In genomic region chr22:42116848-42117424, GRCh38 we compare ENCODE assay signal across 17 cellular contexts. TPM values are rescaled to one million over a fixed set of nuclear protein-coding genes. Genes with fewer than 3 reads are reported as not detected.
DNase-seq lines count a peak whose midpoint lies in the region; ATAC-seq, FAIRE-seq and TF ChIP-seq lines count a peak whose summit lies in the region.
"Had no signal": no experiment of that assay in that cellular context is flagged by ENCODE, and none has a peak within 500 bp of the region (broad histone marks: within the 10 kb centered on the region; RNA-seq: fewer than 3 reads in every experiment).

No MANE protein-coding gene starts in this region.

- TF ChIP-seq CTCF in heart right ventricle (IDR thresholded peaks at IDR 0.05): no peak
- TF ChIP-seq CTCF in WERI-Rb-1 (IDR thresholded peaks at IDR 0.05; ENCODE audit: low read depth, low read length): peak; percentile 64
- no peak for TF ChIP-seq CTCF in keratinocyte (optimal IDR thresholded peaks at IDR 0.05 in 1 of 3, IDR thresholded peaks at IDR 0.05 in 1 of 3, conservative IDR thresholded peaks at IDR 0.05 in 1 of 3; ENCODE audit: extremely low read depth in 1 of 3, insufficient read depth in 2 of 3, low read length in 3 of 3)
- no peak for TF ChIP-seq CTCF in upper lobe of right lung (IDR thresholded peaks at IDR 0.05)

- H3K27me3 ChIP-seq in right cardiac atrium (ENCODE audit: control insufficient read depth, insufficient read depth) (no peaks in the 10 kb centered on the region), heart right ventricle (no peaks in the 10 kb centered on the region), WERI-Rb-1 (ENCODE audit: insufficient read depth, low read depth, severe bottlenecking) (no peaks in the 10 kb centered on the region), keratinocyte (ENCODE audit: control insufficient read depth, extremely low read depth, insufficient read depth, low read length) (no peaks in the 10 kb centered on the region), upper lobe of right lung (no peaks in the 10 kb centered on the region)
- H3K27me3 ChIP-seq: BLaER1, sigmoid colon had no signal

- no peaks in the 10 kb centered on the region for H3K4me1 ChIP-seq in right cardiac atrium (ENCODE audit: control insufficient read depth, insufficient read depth, low read length)
- peaks cover 0 to 12% (median 0%) of the 10 kb centered on the region in 9 donors for H3K4me1 ChIP-seq in heart right ventricle
- no peaks in the 10 kb centered on the region for H3K4me1 ChIP-seq in keratinocyte (ENCODE audit: control insufficient read depth, extremely low read depth, insufficient read depth, low read length)
- H3K4me1 ChIP-seq in upper lobe of right lung: peaks cover 14% of the 10 kb centered on the region
- H3K4me1 ChIP-seq: sigmoid colon had no signal

- peak; percentile 46 for FAIRE-seq in keratinocyte (lab: Jason Lieb, UNC)
- FAIRE-seq: islet of Langerhans had no signal

- intact Hi-C loops in right cardiac atrium (cut with DNase I): no loop called here
- intact Hi-C loops in heart right ventricle (cut with DNase I): loop anchor here in 2 of 10 donors (5.0 to 10.0 kb wide), 2 partner anchors 150 to 152 kb away; partner anchors contain the start of gene SEPTIN3 (in 2 of the 2)
- intact Hi-C loops in upper lobe of right lung (cut with DNase I): no loop called here

- H3K27ac ChIP-seq in right cardiac atrium (ENCODE audit: low read length) (no peak overlapping the region), heart right ventricle (no peak overlapping the region), WERI-Rb-1 (no peak overlapping the region), keratinocyte (ENCODE audit: control insufficient read depth, insufficient read depth, low read length) (no peak overlapping the region), upper lobe of right lung (no peak overlapping the region)
- H3K27ac ChIP-seq: BLaER1, RWPE1, sigmoid colon had no signal

- no peak overlapping the region for H3K9ac ChIP-seq in keratinocyte (ENCODE audit: control insufficient read depth, extremely low read depth, insufficient read depth, low read length)
- H3K9ac ChIP-seq: BLaER1 had no signal

- H3K4me3 ChIP-seq in right cardiac atrium (ENCODE audit: low read length) (no peak overlapping the region), heart right ventricle (no peak overlapping the region), WERI-Rb-1 (ENCODE audit: low read depth, low read length) (no peak overlapping the region), keratinocyte (ENCODE audit: control insufficient read depth in 2 of 3, extremely low read depth in 1 of 3, insufficient read depth in 2 of 3, low read depth in 1 of 3, low read length in 3 of 3) (no peak overlapping the region), upper lobe of right lung (no peak overlapping the region)
- H3K4me3 ChIP-seq: BLaER1, sigmoid colon had no signal

- H3K36me3 ChIP-seq in heart right ventricle (peaks cover 0 to 8% (median 0%) of the 10 kb centered on the region in 9 donors), WERI-Rb-1 (no peaks in the 10 kb centered on the region), keratinocyte (ENCODE audit: control insufficient read depth in 2 of 2, extremely low read depth in 1 of 2, insufficient read depth in 2 of 2, low read length in 2 of 2) (no peaks in the 10 kb centered on the region), upper lobe of right lung (no peaks in the 10 kb centered on the region)
- H3K36me3 ChIP-seq: sigmoid colon had no signal

- dilution Hi-C loops in keratinocyte (cut with MboI; ENCODE audit: extremely low pct_ligation_motif_present, low sequenced_read_pairs): no loop called here

- H2AFZ ChIP-seq in keratinocyte (ENCODE audit: control insufficient read depth, low read length): no peak overlapping the region

- 84% methylated on average over 4 of the region's 4 CpGs for WGBS in right cardiac atrium
- WGBS in heart right ventricle, 2 donors: 90 to 91% methylated on average over 4 of the region's 4 CpGs

- ATAC-seq in right cardiac atrium: no peak
- no peak for ATAC-seq in heart right ventricle
- peak; percentile 74 for ATAC-seq in upper lobe of right lung
- ATAC-seq in HG03378 (IDR thresholded peaks at IDR 0.05; ENCODE audit: unreplicated experiment): no peak
- no peak for ATAC-seq in GM21423 (IDR thresholded peaks at IDR 0.05; ENCODE audit: unreplicated experiment)

- no peak overlapping the region for H3K4me2 ChIP-seq in keratinocyte (ENCODE audit: control insufficient read depth, extremely low read depth, insufficient read depth, low read depth, low read length)
- H3K4me2 ChIP-seq: BLaER1 had no signal

- no peaks in the 10 kb centered on the region for H3K79me2 ChIP-seq in keratinocyte (ENCODE audit: control insufficient read depth, insufficient read depth, low read length)

- no peaks in the 10 kb centered on the region for H3K9me3 ChIP-seq in right cardiac atrium (ENCODE audit: control insufficient read depth, low read length)
- peaks cover 0 to 23% (median 13%) of the 10 kb centered on the region in 11 donors for H3K9me3 ChIP-seq in heart right ventricle
- H3K9me3 ChIP-seq in WERI-Rb-1 (ENCODE audit: severe bottlenecking): peaks cover 8% of the 10 kb centered on the region
- H3K9me3 ChIP-seq in keratinocyte (ENCODE audit: control insufficient read depth, low read depth, low read length): peaks cover 11% of the 10 kb centered on the region
- peaks cover 8% of the 10 kb centered on the region for H3K9me3 ChIP-seq in upper lobe of right lung

- no peaks in the 10 kb centered on the region for H3K9me1 ChIP-seq in keratinocyte (ENCODE audit: control insufficient read depth, extremely low read depth, insufficient read depth, low read length)

- H4K20me1 ChIP-seq in keratinocyte (ENCODE audit: control insufficient read depth, extremely low read depth, insufficient read depth, low read length): no peaks in the 10 kb centered on the region
- H4K20me1 ChIP-seq: BLaER1 had no signal

- DNase-seq in right cardiac atrium: peak in 2 of 3 donors; percentile 49 to 67
- no peak for DNase-seq in heart right ventricle
- DNase-seq in WERI-Rb-1: peak; percentile 67
- no peak for DNase-seq in keratinocyte (ENCODE audit: low read depth, low spot score)
- DNase-seq in upper lobe of right lung: peak; percentile 79
- DNase-seq in UCSD-AML1 (lab: John Stamatoyannopoulos, UW; ENCODE audit: unreplicated experiment): no peak
- DNase-seq: naive B cell, NCI-H1105 treated with DMSO at 0.1 percent for 48 hours, NCI-H510A treated with DMSO at 0.1 percent for 48 hours, sigmoid colon, T1000 had no signal

RNA-seq across cellular contexts. Expression of gene CYP2D6, which starts 13.7 kb away (rescaled TPM):
- under 1 TPM; 0.19 to 0.29 (median 0.23) TPM for total RNA-seq in right cardiac atrium
- 0.29 TPM for polyA plus RNA-seq in right cardiac atrium
- under 1 TPM in 2 of 10 donors, not detected in 8; 0.12 to 0.17 TPM for total RNA-seq in heart right ventricle
- polyA plus RNA-seq in heart right ventricle: under 1 TPM; 0.32 to 0.95 TPM
- 0.74 to 2.8 TPM (median 0.81 TPM) in 3 replicates for polyA plus RNA-seq in keratinocyte
- polyA plus RNA-seq in keratinocyte (2011; ENCODE audit: low read depth): 0.81 TPM
- polyA plus RNA-seq in keratinocyte (2011; cell fraction: cytosol; rRNA removed): 0.18 and 0.35 TPM in 2 replicates
- polyA plus RNA-seq in keratinocyte (2011; cell fraction: nucleus; rRNA removed): 11.0 and 13.8 TPM in 2 replicates
- polyA plus RNA-seq in keratinocyte (2012; ENCODE audit: low replicate concordance): 0.45 and 4.0 TPM in 2 replicates
- 1.5 to 5.3 TPM (median 3.2 TPM) in 3 replicates for polyA minus RNA-seq in keratinocyte
- polyA minus RNA-seq in keratinocyte (2011; cell fraction: cytosol; rRNA and poly(A)+ RNA removed): not detected
- 3.2 and 4.4 TPM in 2 replicates for polyA minus RNA-seq in keratinocyte (2011; cell fraction: nucleus; rRNA and poly(A)+ RNA removed)
- total RNA-seq in upper lobe of right lung: 1.0 TPM
- total RNA-seq: H4 had no signal

RNA-seq across cellular contexts. Expression of gene NDUFA6, which starts 26.4 kb away (rescaled TPM):
- total RNA-seq in right cardiac atrium (100 to 1,000 TPM; 212 to 255 (median 231) TPM), heart right ventricle (100 to 1,000 TPM; 179 to 344 (median 265) TPM), upper lobe of right lung (46.2 TPM)
- polyA plus RNA-seq in right cardiac atrium (467 TPM), heart right ventricle (100 to 1,000 TPM; 369 to 479 TPM), keratinocyte (46.3 to 86.7 TPM (median 54.6 TPM) in 3 replicates)
- 103 TPM for polyA plus RNA-seq in keratinocyte (2011; ENCODE audit: low read depth)
- polyA plus RNA-seq in keratinocyte (2011; cell fraction: cytosol; rRNA removed): 46.7 and 55.7 TPM in 2 replicates
- polyA plus RNA-seq in keratinocyte (2011; cell fraction: nucleus; rRNA removed): 20.8 and 24.3 TPM in 2 replicates
- polyA plus RNA-seq in keratinocyte (2012; ENCODE audit: low replicate concordance): 75.3 and 79.5 TPM in 2 replicates
- polyA minus RNA-seq in keratinocyte: 13.2 to 14.5 TPM (median 13.7 TPM) in 3 replicates
- polyA minus RNA-seq in keratinocyte (2011; cell fraction: cytosol; rRNA and poly(A)+ RNA removed): 17.1 TPM
- polyA minus RNA-seq in keratinocyte (2011; cell fraction: nucleus; rRNA and poly(A)+ RNA removed): 4.5 and 6.6 TPM in 2 replicates

RNA-seq across cellular contexts. Expression of gene SMDT1, which starts 37.4 kb away (rescaled TPM):
- total RNA-seq in right cardiac atrium (100 to 1,000 TPM; 124 to 190 (median 153) TPM), heart right ventricle (100 to 1,000 TPM; 111 to 193 (median 128) TPM), upper lobe of right lung (113 TPM)
- polyA plus RNA-seq in right cardiac atrium (188 TPM), heart right ventricle (100 to 1,000 TPM; 151 to 197 TPM), keratinocyte (21.1 to 30.0 TPM (median 21.6 TPM) in 3 replicates)
- polyA plus RNA-seq in keratinocyte (2011; ENCODE audit: low read depth): 10.3 TPM
- 21.5 and 33.2 TPM in 2 replicates for polyA plus RNA-seq in keratinocyte (2011; cell fraction: cytosol; rRNA removed)
- polyA plus RNA-seq in keratinocyte (2011; cell fraction: nucleus; rRNA removed): 9.5 TPM in 2 replicates
- 50.4 and 51.3 TPM in 2 replicates for polyA plus RNA-seq in keratinocyte (2012; ENCODE audit: low replicate concordance)
- polyA minus RNA-seq in keratinocyte: 3.6 to 4.5 TPM (median 3.7 TPM) in 3 replicates
- polyA minus RNA-seq in keratinocyte (2011; cell fraction: cytosol; rRNA and poly(A)+ RNA removed): 4.8 TPM
- 1.0 and 2.1 TPM in 2 replicates for polyA minus RNA-seq in keratinocyte (2011; cell fraction: nucleus; rRNA and poly(A)+ RNA removed)

RNA-seq across cellular contexts. Expression of gene PHETA2, which starts 42.9 kb away (rescaled TPM):
- total RNA-seq in right cardiac atrium (10 to 100 TPM in 1 of 4 donors, 1 to 10 TPM in 3; 7.4 to 11.5 (median 7.9) TPM), heart right ventricle (1 to 10 TPM; 2.3 to 6.3 (median 2.9) TPM), upper lobe of right lung (15.4 TPM)
- polyA plus RNA-seq in right cardiac atrium (6.4 TPM), heart right ventricle (1 to 10 TPM; 5.1 to 7.0 TPM), keratinocyte (0.80 to 2.2 TPM (median 1.4 TPM) in 3 replicates)
- polyA plus RNA-seq in keratinocyte (2011; ENCODE audit: low read depth): 0.19 TPM
- 0.55 and 0.96 TPM in 2 replicates for polyA plus RNA-seq in keratinocyte (2011; cell fraction: cytosol; rRNA removed)
- 1.4 and 2.1 TPM in 2 replicates for polyA plus RNA-seq in keratinocyte (2011; cell fraction: nucleus; rRNA removed)
- 1.2 and 1.6 TPM in 2 replicates for polyA plus RNA-seq in keratinocyte (2012; ENCODE audit: low replicate concordance)
- polyA minus RNA-seq in keratinocyte: 0.42 to 1.7 TPM (median 0.49 TPM) in 3 replicates
- 1.2 TPM for polyA minus RNA-seq in keratinocyte (2011; cell fraction: cytosol; rRNA and poly(A)+ RNA removed)
- 0.47 and 0.63 TPM in 2 replicates for polyA minus RNA-seq in keratinocyte (2011; cell fraction: nucleus; rRNA and poly(A)+ RNA removed)
- total RNA-seq: H4 had no signal

RNA-seq across cellular contexts. Expression of gene NAGA, which starts 46.3 kb away (rescaled TPM):
- total RNA-seq in right cardiac atrium (10 to 100 TPM; 14.6 to 16.3 (median 15.4) TPM), heart right ventricle (10 to 100 TPM in 7 of 10 donors, 1 to 10 TPM in 3; 7.3 to 34.8 (median 12.3) TPM), upper lobe of right lung (28.6 TPM)
- polyA plus RNA-seq in right cardiac atrium (9.4 TPM), heart right ventricle (10 to 100 TPM in 1 of 2 donors, 1 to 10 TPM in 1; 6.6 to 13.0 TPM), keratinocyte (17.0 to 20.9 TPM (median 20.5 TPM) in 3 replicates)
- polyA plus RNA-seq in keratinocyte (2011; ENCODE audit: low read depth): 1.00 TPM
- 8.8 and 10.4 TPM in 2 replicates for polyA plus RNA-seq in keratinocyte (2011; cell fraction: cytosol; rRNA removed)
- 20.9 and 26.2 TPM in 2 replicates for polyA plus RNA-seq in keratinocyte (2011; cell fraction: nucleus; rRNA removed)
- 4.6 and 16.5 TPM in 2 replicates for polyA plus RNA-seq in keratinocyte (2012; ENCODE audit: low replicate concordance)
- polyA minus RNA-seq in keratinocyte: 23.7 to 38.9 TPM (median 28.4 TPM) in 3 replicates
- 19.2 TPM for polyA minus RNA-seq in keratinocyte (2011; cell fraction: cytosol; rRNA and poly(A)+ RNA removed)
- 23.7 and 27.8 TPM in 2 replicates for polyA minus RNA-seq in keratinocyte (2011; cell fraction: nucleus; rRNA and poly(A)+ RNA removed)

Comparison
In these comparisons a context has a peak if more than half of its experiments do, and no peak if none do; other contexts are left out.
1. DNase-seq: peak in right cardiac atrium (2 of 3), WERI-Rb-1 (single experiment) and upper lobe of right lung (single experiment); none in heart right ventricle (0 of 2), keratinocyte (single experiment) and UCSD-AML1 (single experiment).